ENCODE assay signal across 17 cellular contexts in the genomic region with DNA sequence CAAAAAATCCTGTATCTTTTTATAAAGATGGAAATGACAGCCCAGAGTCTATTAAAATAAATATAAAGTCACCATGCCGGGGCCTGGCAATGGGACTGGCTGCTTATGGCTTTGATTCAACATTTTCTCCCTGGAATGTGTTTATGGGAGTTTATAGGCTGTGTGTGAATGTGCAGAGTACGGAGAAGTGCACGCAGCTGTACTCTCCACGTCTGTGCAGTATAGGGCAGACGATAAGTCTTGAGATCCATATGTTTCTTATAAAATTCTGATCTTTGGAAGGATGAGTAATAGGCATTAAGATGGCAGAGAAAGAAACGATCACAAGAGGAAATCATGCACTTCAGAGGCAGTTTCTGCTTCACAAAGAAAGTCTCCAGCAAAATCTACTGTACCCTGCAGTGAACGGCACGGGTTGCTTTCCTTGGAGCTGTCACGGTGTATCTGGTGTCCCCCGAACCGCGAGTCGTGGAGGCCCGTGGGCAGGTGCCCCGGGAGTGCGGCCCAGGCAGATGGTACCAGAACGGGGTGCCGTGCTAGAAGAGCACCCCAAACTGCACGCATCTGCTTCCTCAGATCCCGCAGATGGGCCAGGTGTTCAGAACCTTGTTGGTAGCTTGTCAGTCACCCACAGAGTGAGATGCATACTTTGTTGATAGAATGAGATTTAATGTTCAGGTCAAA.
"Had no signal": no experiment of that assay in that cellular context is flagged by ENCODE, and none has a peak within 500 bp of the region (broad histone marks: within the 10 kb centered on the region; RNA-seq: fewer than 3 reads in every experiment).

No MANE protein-coding gene starts in this region.

- H3K27ac ChIP-seq: ascending aorta, gastroesophageal sphincter, psoas muscle had no signal

- H3K36me3 Mint-ChIP-seq: naive thymus-derived CD8-positive, alpha-beta T cell; type B pancreatic cell; WTC11 had no signal

- H3K36me3 ChIP-seq: ascending aorta, gastroesophageal sphincter, suprapubic skin had no signal

- H3K4me1 Mint-ChIP-seq: activated naive CD8-positive, alpha-beta T cell treated with anti-CD3 and anti-CD28 coated beads, Interleukin-2, amount 50 U/mL, for 24 hours; naive thymus-derived CD8-positive, alpha-beta T cell; WTC11 had no signal

- FAIRE-seq: endometrium had no signal

- DNase-seq: activated CD4-positive, alpha-beta T cell treated with anti-CD3 and anti-CD28 coated beads for 48 hours; activated naive CD4-positive, alpha-beta T cell; activated naive CD8-positive, alpha-beta T cell treated with anti-CD3 and anti-CD28 coated beads, Interleukin-2, amount 50 U/mL, for 24 hours; dorsolateral prefrontal cortex; naive thymus-derived CD8-positive, alpha-beta T cell; psoas muscle; stimulated activated naive CD4-positive, alpha-beta T cell treated with Interleukin-2 at 50 U/mL for 16 hours had no signal

- H3K9me3 Mint-ChIP-seq: activated naive CD8-positive, alpha-beta T cell treated with anti-CD3 and anti-CD28 coated beads, Interleukin-2, amount 50 U/mL, for 24 hours; activated T-helper 1 cell treated with anti-CD3 and anti-CD28 coated beads, Interleukin-12 subunit alpha, Interleukin-12 subunit beta, Interleukin-2, Interleukin-4 antibody, amounts not matched to agents 30 ng/mL and 10 ng/mL and 1 ng/mL, durations not matched to agents 14 hours and 24 hours and 36 hours; naive thymus-derived CD8-positive, alpha-beta T cell; T-helper 1 cell treated with Interleukin-12 subunit alpha and Interleukin-12 subunit beta and Interleukin-4 antibody, amounts not matched to agents 30 μg/mL and 1 μg/mL, for 36 hours; type B pancreatic cell had no signal

- H3K9me3 ChIP-seq: ascending aorta, gastroesophageal sphincter, psoas muscle, suprapubic skin had no signal

- H3K4me3 Mint-ChIP-seq: activated naive CD8-positive, alpha-beta T cell treated with anti-CD3 and anti-CD28 coated beads, Interleukin-2, amount 50 U/mL, for 24 hours; activated T-helper 1 cell treated with anti-CD3 and anti-CD28 coated beads, Interleukin-12 subunit alpha, Interleukin-12 subunit beta, Interleukin-2, Interleukin-4 antibody, amounts not matched to agents 30 ng/mL and 10 ng/mL and 1 ng/mL, durations not matched to agents 14 hours and 24 hours and 36 hours; naive thymus-derived CD8-positive, alpha-beta T cell; T-helper 1 cell treated with Interleukin-12 subunit alpha and Interleukin-12 subunit beta and Interleukin-4 antibody, amounts not matched to agents 30 μg/mL and 1 μg/mL, for 36 hours; type B pancreatic cell; WTC11 had no signal

- H3K27ac Mint-ChIP-seq: activated naive CD8-positive, alpha-beta T cell treated with anti-CD3 and anti-CD28 coated beads, Interleukin-2, amount 50 U/mL, for 24 hours; activated T-helper 1 cell treated with anti-CD3 and anti-CD28 coated beads, Interleukin-12 subunit alpha, Interleukin-12 subunit beta, Interleukin-2, Interleukin-4 antibody, amounts not matched to agents 30 ng/mL and 10 ng/mL and 1 ng/mL, durations not matched to agents 14 hours and 24 hours and 36 hours; naive thymus-derived CD8-positive, alpha-beta T cell; T-helper 1 cell treated with Interleukin-12 subunit alpha and Interleukin-12 subunit beta and Interleukin-4 antibody, amounts not matched to agents 30 μg/mL and 1 μg/mL, for 36 hours; type B pancreatic cell; WTC11 had no signal

- H3K4me1 ChIP-seq: ascending aorta, gastroesophageal sphincter, psoas muscle had no signal

- ATAC-seq: activated naive CD8-positive, alpha-beta T cell treated with anti-CD3 and anti-CD28 coated beads, Interleukin-2, amount 50 U/mL, for 24 hours; gastroesophageal sphincter; naive thymus-derived CD8-positive, alpha-beta T cell; psoas muscle; sciatic nerve; WTC11 had no signal

- H3K4me3 ChIP-seq: ascending aorta, dorsolateral prefrontal cortex, gastroesophageal sphincter, lung, psoas muscle had no signal

- H3K27me3 ChIP-seq: ascending aorta, dorsolateral prefrontal cortex had no signal
